In genomic region chrX:95733426-95733825, GRCh38 we compare ENCODE assay signal across 20 cellular contexts.
"Had no signal": no experiment of that assay in that cellular context is flagged by ENCODE, and none has a peak within 500 bp of the region (broad histone marks: within the 10 kb centered on the region; RNA-seq: fewer than 3 reads in every experiment).

No MANE protein-coding gene starts in this region.

- H3K27ac ChIP-seq: esophagus squamous epithelium, neutrophil, ovary, tibial nerve had no signal

- DNase-seq: activated CD4-positive, alpha-beta T cell treated with anti-CD3 and anti-CD28 coated beads for 36 hours; activated CD4-positive, CD25-positive, alpha-beta regulatory T cell; activated CD8-positive, alpha-beta memory T cell treated with anti-CD3 and anti-CD28 coated beads, Interleukin-2, amount 10 ng/mL, durations not matched to agents 7 days and 5 days; activated CD8-positive, alpha-beta T cell treated with anti-CD3 and anti-CD28 coated beads, Interleukin-2, amount 10 ng/mL, durations not matched to agents 7 days and 5 days; activated naive CD8-positive, alpha-beta T cell treated with anti-CD3 and anti-CD28 coated beads, Interleukin-2, amount 50 U/mL, for 24 hours; activated T-cell treated with anti-CD3 and anti-CD28 coated beads, Interleukin-2, amount 50 U/mL, for 48 hours; amygdala; dermis blood vessel endothelial cell; effector CD4-positive, alpha-beta T cell; esophagus squamous epithelium; hippocampal formation; left cardiac atrium; left ventricle myocardium superior; mucosa of descending colon; ovary; stimulated activated CD4-positive, alpha-beta T cell treated with anti-CD3 and anti-CD28 coated beads, Interleukin-15, amount 100 ng/mL, for 24 hours; stimulated activated naive CD4-positive, alpha-beta T cell had no signal

- ATAC-seq: activated CD4-positive, alpha-beta T cell treated with anti-CD3 and anti-CD28 coated beads for 36 hours; activated CD8-positive, alpha-beta memory T cell treated with anti-CD3 and anti-CD28 coated beads, Interleukin-2, amount 10 ng/mL, durations not matched to agents 7 days and 5 days; activated CD8-positive, alpha-beta T cell treated with anti-CD3 and anti-CD28 coated beads, Interleukin-2, amount 10 ng/mL, durations not matched to agents 7 days and 5 days; activated naive CD8-positive, alpha-beta T cell treated with anti-CD3 and anti-CD28 coated beads, Interleukin-2, amount 50 U/mL, for 24 hours; left cardiac atrium; left ventricle myocardium superior; mucosa of descending colon; natural killer cell treated with Interleukin-12 subunit alpha and Interleukin-12 subunit beta and Interleukin-15 and Interleukin-18, amount 100 ng/mL, for 72 hours had no signal

- H3K4me3 ChIP-seq: esophagus squamous epithelium, mucosa of descending colon, ovary, tibial nerve had no signal

- H3K36me3 ChIP-seq: esophagus squamous epithelium, neutrophil, ovary, tibial nerve had no signal

- H3K27me3 ChIP-seq: esophagus squamous epithelium, neutrophil, ovary, tibial nerve had no signal

- H3K4me1 ChIP-seq: esophagus squamous epithelium, tibial nerve had no signal

- H3K9me3 ChIP-seq: esophagus squamous epithelium, mucosa of descending colon, neutrophil, ovary, tibial nerve had no signal
